Comparison of ENCODE assay signal across 15 cellular contexts in the genomic region with DNA sequence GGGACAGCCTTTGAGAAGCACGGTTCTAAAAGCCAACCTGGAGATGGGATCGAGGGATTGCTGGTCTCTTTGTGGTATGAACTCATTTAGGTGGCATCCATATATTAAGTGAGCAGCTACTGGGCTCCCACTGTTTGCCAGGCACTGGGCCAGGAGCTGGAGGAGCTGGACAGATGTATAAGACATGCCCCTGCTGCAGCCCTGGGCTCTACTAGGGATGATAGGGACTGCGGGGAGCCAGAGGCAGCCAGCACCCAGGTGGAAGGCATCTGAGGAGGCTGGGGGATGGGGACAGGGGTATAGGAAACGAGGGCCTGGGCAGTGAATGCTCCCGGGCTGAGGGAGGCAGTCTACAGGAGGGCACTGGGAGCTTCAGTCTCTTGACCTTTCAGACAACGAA.
"Had no signal": no experiment of that assay in that cellular context is flagged by ENCODE, and none has a peak within 500 bp of the region (broad histone marks: within the 10 kb centered on the region; RNA-seq: fewer than 3 reads in every experiment).

No MANE protein-coding gene starts in this region.

- H3K27me3 Mint-ChIP-seq: activated naive CD8-positive, alpha-beta T cell treated with anti-CD3 and anti-CD28 coated beads, Interleukin-2, amount 10 ng/mL, durations not matched to agents 7 days and 5 days; naive thymus-derived CD8-positive, alpha-beta T cell; stimulated activated naive B cell treated with anti-CD40 and anti-IgM and Interleukin-4, amounts not matched to agents 10 μg/mL and 1 μg/mL and 100 μg/mL, for 72 hours had no signal

- H3K4me1 ChIP-seq: foreskin keratinocyte had no signal

- H3K27me3 ChIP-seq: cardiac muscle cell, colonic mucosa, transverse colon had no signal

- H3K9me3 Mint-ChIP-seq: activated naive CD8-positive, alpha-beta T cell treated with anti-CD3 and anti-CD28 coated beads, Interleukin-2, amount 10 ng/mL, durations not matched to agents 7 days and 5 days; naive thymus-derived CD8-positive, alpha-beta T cell; stimulated activated naive B cell treated with anti-CD40 and anti-IgM and Interleukin-4, amounts not matched to agents 10 μg/mL and 1 μg/mL and 100 μg/mL, for 72 hours had no signal

- DNase-seq: activated CD4-positive, alpha-beta T cell treated with anti-CD3 and anti-CD28 coated beads for 4 hours; activated effector memory CD4-positive, alpha-beta T cell treated with anti-CD3 and anti-CD28 coated beads, Interleukin-2, amount 50 U/mL, for 16 hours; activated naive CD8-positive, alpha-beta T cell treated with anti-CD3 and anti-CD28 coated beads, Interleukin-2, amount 10 ng/mL, durations not matched to agents 7 days and 5 days; anterior cingulate cortex; colonic mucosa; effector CD4-positive, alpha-beta T cell; foreskin keratinocyte; left cardiac atrium; naive thymus-derived CD8-positive, alpha-beta T cell; nucleus accumbens; right cardiac atrium; stimulated activated naive B cell treated with anti-CD40 and anti-IgM and Interleukin-4, amounts not matched to agents 10 μg/mL and 1 μg/mL and 100 μg/mL, for 72 hours; transverse colon had no signal

- H3K9me3 ChIP-seq: colonic mucosa, transverse colon had no signal

- H3K27ac Mint-ChIP-seq: activated naive CD8-positive, alpha-beta T cell treated with anti-CD3 and anti-CD28 coated beads, Interleukin-2, amount 10 ng/mL, durations not matched to agents 7 days and 5 days; stimulated activated naive B cell treated with anti-CD40 and anti-IgM and Interleukin-4, amounts not matched to agents 10 μg/mL and 1 μg/mL and 100 μg/mL, for 72 hours had no signal

- H3K27ac ChIP-seq: cardiac muscle cell, colonic mucosa, foreskin keratinocyte, transverse colon had no signal

- H3K4me3 Mint-ChIP-seq: activated naive CD8-positive, alpha-beta T cell treated with anti-CD3 and anti-CD28 coated beads, Interleukin-2, amount 10 ng/mL, durations not matched to agents 7 days and 5 days; naive thymus-derived CD8-positive, alpha-beta T cell; stimulated activated naive B cell treated with anti-CD40 and anti-IgM and Interleukin-4, amounts not matched to agents 10 μg/mL and 1 μg/mL and 100 μg/mL, for 72 hours had no signal

- H3K36me3 ChIP-seq: cardiac muscle cell, colonic mucosa, transverse colon had no signal

- H3K4me3 ChIP-seq: cardiac muscle cell, colonic mucosa, smooth muscle cell, transverse colon had no signal

- H3K36me3 Mint-ChIP-seq: naive thymus-derived CD8-positive, alpha-beta T cell had no signal

- H3K4me2 ChIP-seq: smooth muscle cell had no signal

- ATAC-seq: foreskin keratinocyte; left cardiac atrium; naive thymus-derived CD8-positive, alpha-beta T cell; right cardiac atrium; stimulated activated naive B cell treated with anti-CD40 and anti-IgM and Interleukin-4, amounts not matched to agents 10 μg/mL and 1 μg/mL and 100 μg/mL, for 72 hours had no signal
